ENCODE assay signal across 19 cellular contexts in the genomic region with DNA sequence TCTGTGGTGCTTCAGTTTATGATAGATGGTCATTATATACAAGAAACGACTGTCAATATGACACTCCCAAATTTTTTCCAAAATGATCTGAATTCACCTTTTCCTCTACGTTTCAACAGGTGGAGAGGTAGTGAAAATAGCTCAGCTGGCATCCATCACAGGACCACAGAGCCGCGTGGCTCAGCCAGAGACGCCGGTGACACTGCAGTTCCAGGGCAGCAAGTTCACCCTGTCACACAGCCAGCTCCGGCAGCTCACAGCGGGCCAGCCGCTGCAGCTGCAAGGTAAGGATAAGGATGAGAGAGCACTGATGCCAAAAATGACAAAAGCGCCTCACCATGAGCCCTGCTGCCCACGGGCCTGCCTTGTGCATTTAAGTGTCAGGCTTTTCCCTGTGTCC.
"Had no signal": no experiment of that assay in that cellular context is flagged by ENCODE, and none has a peak within 500 bp of the region (broad histone marks: within the 10 kb centered on the region; RNA-seq: fewer than 3 reads in every experiment).

No MANE protein-coding gene starts in this region.

- ATAC-seq: activated CD8-positive, alpha-beta T cell treated with anti-CD3 and anti-CD28 coated beads for 36 hours; activated naive CD4-positive, alpha-beta T cell treated with anti-CD3 and anti-CD28 coated beads, Interleukin-2, amount 50 U/mL, for 72 hours; activated naive CD8-positive, alpha-beta T cell treated with anti-CD3 and anti-CD28 coated beads, Interleukin-2, amount 50 U/mL, for 24 hours; body of pancreas; PC-3 had no signal

- H3K4me3 ChIP-seq: ascending aorta, body of pancreas had no signal

- H3K9me3 Mint-ChIP-seq: activated CD8-positive, alpha-beta T cell treated with anti-CD3 and anti-CD28 coated beads for 36 hours; activated naive CD4-positive, alpha-beta T cell treated with anti-CD3 and anti-CD28 coated beads, Interleukin-2, amount 50 U/mL, for 72 hours; activated naive CD8-positive, alpha-beta T cell treated with anti-CD3 and anti-CD28 coated beads, Interleukin-2, amount 50 U/mL, for 24 hours had no signal

- H3K9me3 ChIP-seq: ascending aorta, body of pancreas had no signal

- H3K4me3 Mint-ChIP-seq: activated CD8-positive, alpha-beta T cell treated with anti-CD3 and anti-CD28 coated beads for 36 hours; activated naive CD8-positive, alpha-beta T cell treated with anti-CD3 and anti-CD28 coated beads, Interleukin-2, amount 50 U/mL, for 24 hours had no signal

- H3K27me3 ChIP-seq: ascending aorta, body of pancreas had no signal

- H3K4me1 Mint-ChIP-seq: activated naive CD8-positive, alpha-beta T cell treated with anti-CD3 and anti-CD28 coated beads, Interleukin-2, amount 50 U/mL, for 24 hours had no signal

- H3K27ac ChIP-seq: ascending aorta, body of pancreas, WERI-Rb-1 had no signal

- FAIRE-seq: RCC 7860 had no signal

- H3K4me1 ChIP-seq: ascending aorta, body of pancreas had no signal

- DNase-seq: activated CD4-positive, alpha-beta T cell treated with anti-CD3 and anti-CD28 coated beads for 4 hours; activated CD8-positive, alpha-beta memory T cell treated with anti-CD3 and anti-CD28 coated beads, Interleukin-2, amount 50 U/mL, for 4 hours; activated CD8-positive, alpha-beta T cell treated with anti-CD3 and anti-CD28 coated beads for 36 hours; activated naive CD8-positive, alpha-beta T cell treated with anti-CD3 and anti-CD28 coated beads, Interleukin-2, amount 50 U/mL, for 24 hours; amniotic stem cell; body of pancreas; MM.1S; NCI-H146; NCI-H187 treated with DMSO at 0.1 percent for 48 hours; NCI-H2081 treated with DMSO at 0.1 percent for 48 hours; NCI-H446; NCI-H524; PC-3; SIG-M5; T-helper 1 cell; WERI-Rb-1 had no signal

- H3K27me3 Mint-ChIP-seq: activated CD8-positive, alpha-beta T cell treated with anti-CD3 and anti-CD28 coated beads for 36 hours; activated naive CD8-positive, alpha-beta T cell treated with anti-CD3 and anti-CD28 coated beads, Interleukin-2, amount 50 U/mL, for 24 hours had no signal

- H3K27ac Mint-ChIP-seq: activated CD8-positive, alpha-beta T cell treated with anti-CD3 and anti-CD28 coated beads for 36 hours; activated naive CD4-positive, alpha-beta T cell treated with anti-CD3 and anti-CD28 coated beads, Interleukin-2, amount 50 U/mL, for 72 hours; activated naive CD8-positive, alpha-beta T cell treated with anti-CD3 and anti-CD28 coated beads, Interleukin-2, amount 50 U/mL, for 24 hours had no signal
